ENCODE assay signal across 8 cellular contexts in genomic region chr16:56317998-56318912, GRCh38.
A peak's percentile ranks its signal among the peaks of the same experiment; 100 is the strongest.
DNase-seq lines count a peak whose midpoint lies in the region; ATAC-seq and TF ChIP-seq lines count a peak whose summit lies in the region.

No MANE protein-coding gene starts in this region.

- H3K4me3 ChIP-seq in SK-N-MC (peak overlapping the region; percentile 49; the same call in 1 of the 2 replicates), suprapubic skin (peak overlapping the region; percentile 28)

- no peaks in the 10 kb centered on the region for H3K36me3 ChIP-seq in SK-N-MC (ENCODE audit: insufficient read depth, low read length)
- no peaks in the 10 kb centered on the region for H3K36me3 ChIP-seq in suprapubic skin

- in situ Hi-C loops in KBM-7 (cut with MboI; ENCODE audit: low pct_unique_long_range_greater_than_20kb, low sequenced_read_pairs), result no loop called here

- no peak for TF ChIP-seq EP300 in suprapubic skin (IDR thresholded peaks at IDR 0.05)

- peak; percentile 93 to 96 for TF ChIP-seq CTCF in suprapubic skin (IDR thresholded peaks at IDR 0.05)

- 6% methylated on average over 12 of the region's 29 CpGs for WGBS in suprapubic skin

- H3K4me1 ChIP-seq in suprapubic skin, result peaks cover 9% of the 10 kb centered on the region

- peak; percentile 91 for ATAC-seq in GM21619 (IDR thresholded peaks at IDR 0.05; ENCODE audit: unreplicated experiment)

- H3K27me3 ChIP-seq in suprapubic skin, result no peaks in the 10 kb centered on the region

- H3K9ac ChIP-seq in SK-N-MC (ENCODE audit: insufficient read length), result no peak overlapping the region

- H3K9me3 ChIP-seq in SK-N-MC (ENCODE audit: low read depth, low read length) (no peaks in the 10 kb centered on the region), suprapubic skin (no peaks in the 10 kb centered on the region)

- no peak for TF ChIP-seq POLR2A in suprapubic skin (IDR thresholded peaks at IDR 0.05)

- H3K27ac ChIP-seq in SK-N-MC, result no peak overlapping the region
- no peak overlapping the region for H3K27ac ChIP-seq in suprapubic skin

- DNase-seq in DMS53 (lab: John Stamatoyannopoulos, UW) (peak; percentile 82), KBM-7 (peak; percentile 73), SK-N-MC (ENCODE audit: low read depth, low spot score) (no peak), germinal center (ENCODE audit: low spot score) (peak; percentile 90), nucleus accumbens (lab: John Stamatoyannopoulos, UW) (peak in 54 of 56 donors; percentile 45 to 95 (median 82)), suprapubic skin (ENCODE audit: low spot score in 2 of 2) (peak in 1 of 2 donors; percentile 85)
- DNase-seq in activated naive CD4-positive, alpha-beta T cell treated with anti-CD3 and anti-CD28 coated beads, Interleukin-2, amount 50 U/mL, for 16 hours, result peak; percentile 74
